ENCODE assay signal across 1 cellular context in the genomic region with DNA sequence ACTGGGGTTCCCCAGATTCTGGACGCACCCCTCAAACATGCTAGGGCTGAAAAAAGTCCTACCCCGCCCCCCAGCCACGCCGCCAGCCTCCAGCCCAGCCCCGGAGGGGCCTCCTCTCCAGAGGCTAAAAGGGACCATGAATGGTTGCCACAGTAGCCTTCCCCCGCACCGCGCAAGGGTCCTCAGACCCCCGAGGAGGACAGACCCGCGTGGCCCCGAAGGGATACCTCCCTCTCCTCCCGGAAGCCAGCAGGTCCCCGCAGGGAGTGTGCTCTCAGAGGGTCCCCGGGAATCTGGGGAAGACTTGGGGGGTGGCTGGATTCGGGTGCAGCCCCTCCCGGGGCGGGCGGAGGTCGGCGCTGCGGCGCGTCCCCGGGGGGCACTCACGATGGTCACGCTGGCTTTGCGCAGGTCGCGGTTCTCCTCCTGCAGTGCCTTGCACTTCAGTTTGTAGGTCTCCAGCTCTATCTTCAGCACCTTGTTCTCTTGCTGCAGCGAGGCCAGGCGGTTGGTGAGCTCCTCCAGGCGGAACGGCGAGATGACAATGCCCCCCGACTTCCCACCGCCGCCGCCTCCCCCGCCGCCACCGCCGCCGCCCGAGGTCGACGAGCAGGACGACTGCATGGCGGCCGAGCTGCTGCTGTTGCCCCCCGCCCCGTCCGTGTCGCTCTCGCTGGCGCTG.
TF ChIP-seq lines count a peak whose summit lies in the region.

No MANE protein-coding gene starts in this region.

TF ChIP-seq in endothelial cell of umbilical vein, 7 proteins besides CTCF, POLR2A, EP300 and RAD21:
- TF ChIP-seq GATA2 (IDR thresholded peaks at IDR 0.05; ENCODE audit: insufficient read depth, insufficient read length, low read depth, low read length) (no peak), FOS (IDR thresholded peaks at IDR 0.05; ENCODE audit: borderline replicate concordance, insufficient read depth, low read length) (no peak), POLR2AphosphoS5 (IDR thresholded peaks at IDR 0.05; ENCODE audit: insufficient read depth, low read depth, low read length) (no peak), EZH2 (IDR thresholded peaks at IDR 0.05; ENCODE audit: borderline replicate concordance, low read depth, low read length, severe bottlenecking) (no peak)
- TF ChIP-seq, protein P1, sequence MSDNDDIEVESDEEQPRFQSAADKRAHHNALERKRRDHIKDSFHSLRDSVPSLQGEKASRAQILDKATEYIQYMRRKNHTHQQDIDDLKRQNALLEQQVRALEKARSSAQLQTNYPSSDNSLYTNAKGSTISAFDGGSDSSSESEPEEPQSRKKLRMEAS (IDR thresholded peaks at IDR 0.05; ENCODE audit: insufficient read depth, insufficient read length): no peak
